ENCODE assay signal across 8 cellular contexts in genomic region chr21:35051287-35051818, GRCh38. TPM values are rescaled to one million over a fixed set of nuclear protein-coding genes. Genes with fewer than 3 reads are reported as not detected.
A peak's percentile ranks its signal among the peaks of the same experiment; 100 is the strongest.
DNase-seq lines count a peak whose midpoint lies in the region; ATAC-seq and TF ChIP-seq lines count a peak whose summit lies in the region.

No MANE protein-coding gene starts in this region.

- H3K27ac ChIP-seq in cardiac muscle cell = no peak overlapping the region
- H3K27ac ChIP-seq in rectal smooth muscle tissue (ENCODE audit: low read depth, low read length) = peak overlapping the region; percentile 53

- ATAC-seq in HG03095 (IDR thresholded peaks at IDR 0.05; ENCODE audit: unreplicated experiment) (peak; percentile 25), GM19395 (IDR thresholded peaks at IDR 0.05; ENCODE audit: unreplicated experiment) (no peak)

- DNase-seq in CD1c-positive myeloid dendritic cell (ENCODE audit: extremely low spot score) (peak; percentile 94), SIG-M5 (lab: John Stamatoyannopoulos, UW) (peak; percentile 91), cardiac muscle cell (ENCODE audit: low read depth in 1 of 2, low spot score in 1 of 2) (peak; percentile 73 to 95), mesenteric fat pad (ENCODE audit: low spot score) (no peak)
- peak; percentile 82 for DNase-seq in activated naive CD4-positive, alpha-beta T cell treated with Interleukin-2 at 50 U/mL for 16 hours

- H3K36me3 ChIP-seq in cardiac muscle cell (no peaks in the 10 kb centered on the region), rectal smooth muscle tissue (ENCODE audit: control insufficient read depth, insufficient read depth, low read length) (no peaks in the 10 kb centered on the region)

- no peak overlapping the region for H3K9ac ChIP-seq in rectal smooth muscle tissue (ENCODE audit: low read length)

- H3K4me1 ChIP-seq in cardiac muscle cell (ENCODE audit: low read depth) (no peaks in the 10 kb centered on the region), rectal smooth muscle tissue (ENCODE audit: control insufficient read depth, insufficient read depth, low read length) (peaks cover 25% of the 10 kb centered on the region)

- TF ChIP-seq CTCF in cardiac muscle cell (IDR thresholded peaks at IDR 0.05; ENCODE audit: low read depth, low read length) = peak; percentile 77

- H3K9me3 ChIP-seq in cardiac muscle cell (ENCODE audit: low read depth) = no peaks in the 10 kb centered on the region

- H3K4me3 ChIP-seq in cardiac muscle cell (no peak overlapping the region), rectal smooth muscle tissue (ENCODE audit: low read length) (no peak overlapping the region)

- H3K27me3 ChIP-seq in cardiac muscle cell = peaks cover 96% of the 10 kb centered on the region
- no peaks in the 10 kb centered on the region for H3K27me3 ChIP-seq in rectal smooth muscle tissue (ENCODE audit: control insufficient read depth, insufficient read depth, low read length)

RNA-seq across cellular contexts. Expression of gene RUNX1, which starts 2.3 kb away (rescaled TPM):
- total RNA-seq in cardiac muscle cell = 0.12 TPM in 1 of 2 replicates, not detected in the other
- 0.55 TPM in 1 of 2 replicates, not detected in the other for polyA plus RNA-seq in cardiac muscle cell
- 129 TPM for total RNA-seq in mesenteric fat pad

Comparison
In these comparisons a context has a peak if more than half of its experiments do, and no peak if none do; other contexts are left out.
1. RNA of gene RUNX1, which starts 2.3 kb away (total RNA-seq): 129 TPM in mesenteric fat pad (single experiment); 0.12 TPM in cardiac muscle cell; every median in the first group is over 100 times any median in the second.